In genomic region chr16:86679490-86679889, GRCh38 we compare ENCODE assay signal across 31 cellular contexts.
A peak's percentile ranks its signal among the peaks of the same experiment; 100 is the strongest.
DNase-seq lines count a peak whose midpoint lies in the region; ATAC-seq, FAIRE-seq and TF ChIP-seq lines count a peak whose summit lies in the region.
"Had no signal": no experiment of that assay in that cellular context is flagged by ENCODE, and none has a peak within 500 bp of the region (broad histone marks: within the 10 kb centered on the region; RNA-seq: fewer than 3 reads in every experiment).

No MANE protein-coding gene starts in this region.

- peaks cover 16% of the 10 kb centered on the region for H3K9me3 Mint-ChIP-seq in nephron progenitor cell
- H3K9me3 Mint-ChIP-seq: activated naive CD4-positive, alpha-beta T cell treated with anti-CD3 and anti-CD28 coated beads, Interleukin-2, amount 50 U/mL, for 24 hours; activated T-helper 17 cell treated with anti-CD3 and anti-CD28 coated beads, Interleukin-2, amount 50 U/mL, for 72 hours; dendritic cell treated with granulocyte-macrophage colony-stimulating factor and Interleukin-4, amounts not matched to agents 40 ng/mL and 50 ng/mL, for 4 days had no signal

- H4K5ac ChIP-seq in IMR-90 (ENCODE audit: low read depth, low read length), result no peak overlapping the region

- TF ChIP-seq POLR2A in IMR-90 (IDR thresholded peaks at IDR 0.05; ENCODE audit: low read depth, low read length), result no peak

- no peak for ATAC-seq in IMR-90 (ENCODE audit: low read depth)
- ATAC-seq in GM21528 (IDR thresholded peaks at IDR 0.05; ENCODE audit: low FRiP score, unreplicated experiment), result no peak
- ATAC-seq: activated T-helper 17 cell treated with anti-CD3 and anti-CD28 coated beads, Interleukin-2, amount 50 U/mL, for 72 hours; right lobe of liver had no signal

- WGBS in IMR-90 (ENCODE audit: extremely low coverage in 2 of 2, insufficient read length in 1 of 2), 2 experiments, result no CpG with 5 or more reads among the region's 2 CpGs

- H2BK5ac ChIP-seq in IMR-90 (ENCODE audit: low read depth, low read length, poor library complexity, severe bottlenecking), result peak overlapping the region; percentile 42

- dilution Hi-C loops in IMR-90 (cut with HindIII; ENCODE audit: low sequenced_read_pairs, unreplicated experiment), result no loop called here

- H3K4me3 ChIP-seq in IMR-90 (ENCODE audit: insufficient read depth, low read depth, low read length) (no peak overlapping the region), bronchial epithelial cell (ENCODE audit: low read depth, low read length) (no peak overlapping the region), skeletal muscle satellite cell (ENCODE audit: low read length) (no peak overlapping the region)
- H3K4me3 ChIP-seq: BLaER1 treated with 17β-estradiol and CSF1 and Interleukin-3, amounts not matched to agents 10 nM and 100 nM; esophagus muscularis mucosa; hepatocyte; PC-9; right lobe of liver had no signal

- H3K36me3 Mint-ChIP-seq in nephron progenitor cell (ENCODE audit: low read depth), result peaks cover 8% of the 10 kb centered on the region
- H3K36me3 Mint-ChIP-seq: activated naive CD4-positive, alpha-beta T cell treated with anti-CD3 and anti-CD28 coated beads, Interleukin-2, amount 50 U/mL, for 24 hours had no signal

- H3K27ac ChIP-seq in IMR-90 (ENCODE audit: insufficient read depth, low read length), result no peak overlapping the region; the same call in 1 of the 2 replicates
- H3K27ac ChIP-seq: BLaER1 treated with 17β-estradiol and CSF1 and Interleukin-3, amounts not matched to agents 10 nM and 100 nM; esophagus muscularis mucosa; hepatocyte; HL-60; parathyroid adenoma; PC-9; right lobe of liver; VCaP had no signal

- no peak overlapping the region for H3K18ac ChIP-seq in IMR-90 (ENCODE audit: low read depth, low read length)

- TF ChIP-seq RAD21 in IMR-90 (IDR thresholded peaks at IDR 0.05; ENCODE audit: low read length), result no peak

- no peaks in the 10 kb centered on the region; the same call in none of the 2 replicates for H3K9me1 ChIP-seq in IMR-90 (ENCODE audit: insufficient read depth, low read length)

- H3K9ac ChIP-seq in IMR-90 (ENCODE audit: low read depth, low read length) (no peak overlapping the region), skeletal muscle satellite cell (ENCODE audit: low read depth, low read length) (peak overlapping the region; percentile 85)
- H3K9ac ChIP-seq: parathyroid adenoma had no signal

- peak overlapping the region; percentile 78 for H3K14ac ChIP-seq in IMR-90 (replicated peaks; ENCODE audit: low read depth, low read length)

- peak overlapping the region; percentile 75; the same call in 2 of the 3 replicates for H2BK15ac ChIP-seq in IMR-90 (ENCODE audit: low read depth, low read length)

- H3K27me3 ChIP-seq in IMR-90 (ENCODE audit: control insufficient read depth, insufficient read depth, low read length) (no peaks in the 10 kb centered on the region; the same call in 1 of the 2 replicates), bronchial epithelial cell (ENCODE audit: control insufficient read depth, insufficient read depth, low read length) (peaks cover 1% of the 10 kb centered on the region), skeletal muscle satellite cell (ENCODE audit: control insufficient read depth, insufficient read depth, low read length) (no peaks in the 10 kb centered on the region)
- H3K27me3 ChIP-seq: BLaER1 treated with 17β-estradiol and CSF1 and Interleukin-3, amounts not matched to agents 10 nM and 100 nM; right lobe of liver had no signal

- H3K4me1 Mint-ChIP-seq in nephron progenitor cell, result peaks cover 35% of the 10 kb centered on the region
- H3K4me1 Mint-ChIP-seq: activated naive CD4-positive, alpha-beta T cell treated with anti-CD3 and anti-CD28 coated beads, Interleukin-2, amount 50 U/mL, for 24 hours; activated T-helper 17 cell treated with anti-CD3 and anti-CD28 coated beads, Interleukin-2, amount 50 U/mL, for 72 hours; endodermal cell had no signal

- H3K56ac ChIP-seq in IMR-90 (ENCODE audit: extremely low read depth, insufficient read depth, low read length), result no peak overlapping the region

- peak overlapping the region; percentile 90; the same call in 1 of the 2 replicates for H2BK20ac ChIP-seq in IMR-90 (ENCODE audit: low read depth, low read length)

- H3K4me3 Mint-ChIP-seq in nephron progenitor cell, result no peak overlapping the region
- H3K4me3 Mint-ChIP-seq: activated naive CD4-positive, alpha-beta T cell treated with anti-CD3 and anti-CD28 coated beads, Interleukin-2, amount 50 U/mL, for 24 hours; activated T-helper 17 cell treated with anti-CD3 and anti-CD28 coated beads, Interleukin-2, amount 50 U/mL, for 72 hours; dendritic cell treated with granulocyte-macrophage colony-stimulating factor and Interleukin-4, amounts not matched to agents 40 ng/mL and 50 ng/mL, for 4 days; endodermal cell had no signal

- peak overlapping the region; percentile 47 to 51; a peak in 2 of 4 replicates for H4K8ac ChIP-seq in IMR-90 (ENCODE audit: low read depth in 2 of 2, low read length in 2 of 2)

- FAIRE-seq in bronchial epithelial cell (lab: Jason Lieb, UNC), result peak; percentile 70
- FAIRE-seq: frontal cortex, GM12891 had no signal

- in situ Hi-C loops in IMR-90 (cut with MboI; ENCODE audit: low sequenced_read_pairs), result no loop called here

- no peak for TF ChIP-seq CTCF in IMR-90 (conservative IDR thresholded peaks at IDR 0.05; ENCODE audit: low read depth, low read length)
- no peak for TF ChIP-seq CTCF in bronchial epithelial cell (IDR thresholded peaks at IDR 0.05; ENCODE audit: insufficient read depth, low read length, severe bottlenecking)
- no peak for TF ChIP-seq CTCF in nephron progenitor cell (IDR thresholded peaks at IDR 0.05)

- peaks cover 8% of the 10 kb centered on the region for H3K4me1 ChIP-seq in IMR-90 (ENCODE audit: control insufficient read depth, insufficient read depth, low read length)
- H3K4me1 ChIP-seq in skeletal muscle satellite cell (ENCODE audit: control insufficient read depth, insufficient read depth, low read length), result peaks cover 46% of the 10 kb centered on the region
- H3K4me1 ChIP-seq: parathyroid adenoma, right lobe of liver had no signal

- peaks cover 25% of the 10 kb centered on the region for H3K27me3 Mint-ChIP-seq in nephron progenitor cell (ENCODE audit: low read depth, poor library complexity)

- no peaks in the 10 kb centered on the region for H3K9me3 ChIP-seq in IMR-90 (ENCODE audit: control insufficient read depth, insufficient read depth, low read length)
- no peaks in the 10 kb centered on the region for H3K9me3 ChIP-seq in skeletal muscle satellite cell (replicated peaks; ENCODE audit: low read length)
- H3K9me3 ChIP-seq: esophagus muscularis mucosa, right lobe of liver had no signal

- POLR2A ChIA-PET in IMR-90 (lab: Charles Lee; ENCODE audit: unreplicated experiment), result interaction anchor here (0.6 kb wide), 1 partner anchor 109 kb away, joined by 3 read pairs; no protein-coding TSS in a partner anchor

- peak overlapping the region; percentile 83 for H3K4ac ChIP-seq in IMR-90 (ENCODE audit: low read depth, low read length)

- peak overlapping the region; percentile 93 for H2AK5ac ChIP-seq in IMR-90 (ENCODE audit: low read depth, low read length)

- no peak overlapping the region for H3K27ac Mint-ChIP-seq in nephron progenitor cell
- H3K27ac Mint-ChIP-seq: activated naive CD4-positive, alpha-beta T cell treated with anti-CD3 and anti-CD28 coated beads, Interleukin-2, amount 50 U/mL, for 24 hours; activated T-helper 17 cell treated with anti-CD3 and anti-CD28 coated beads, Interleukin-2, amount 50 U/mL, for 72 hours; dendritic cell treated with granulocyte-macrophage colony-stimulating factor and Interleukin-4, amounts not matched to agents 40 ng/mL and 50 ng/mL, for 4 days; endodermal cell had no signal

- no peaks in the 10 kb centered on the region for H3K36me3 ChIP-seq in IMR-90 (ENCODE audit: control insufficient read depth, insufficient read depth, low read length)
- no peaks in the 10 kb centered on the region for H3K36me3 ChIP-seq in bronchial epithelial cell (ENCODE audit: control insufficient read depth, insufficient read depth, low read length)
- no peaks in the 10 kb centered on the region for H3K36me3 ChIP-seq in skeletal muscle satellite cell (ENCODE audit: insufficient read depth, low read length)
- H3K36me3 ChIP-seq: BLaER1 treated with 17β-estradiol and CSF1 and Interleukin-3, amounts not matched to agents 10 nM and 100 nM; esophagus muscularis mucosa; right lobe of liver had no signal

- no peak overlapping the region for H3K4me2 ChIP-seq in IMR-90 (ENCODE audit: low read depth, low read length)
- H3K4me2 ChIP-seq in skeletal muscle satellite cell (ENCODE audit: low read length), result peak overlapping the region; percentile 18
- H3K4me2 ChIP-seq: hepatocyte, PC-9 had no signal

- CTCF ChIA-PET in IMR-90 (lab: Yijun Ruan, JAX), result no interaction called here

- no peak overlapping the region for H2AK9ac ChIP-seq in IMR-90 (replicated peaks; ENCODE audit: low read depth, low read length, poor library complexity)

- intact Hi-C loops in IMR-90 (cut with micrococcal nuclease), result no loop called here

- no TSS peak for BruUV-seq in IMR-90 (replicated peaks; lab: Mats Ljungman, UMichigan)

- H2AFZ ChIP-seq in IMR-90 (replicated peaks; ENCODE audit: low read length, poor library complexity), result no peak overlapping the region
- H2AFZ ChIP-seq: hepatocyte, parathyroid adenoma, PC-9 had no signal

- DNase-seq in EH (ENCODE audit: low read depth) (peak; percentile 21), IMR-90 (no peak), bronchial epithelial cell (ENCODE audit: low read depth) (no peak), nephron progenitor cell (no peak), NCI-H1417 (lab: John Stamatoyannopoulos, UW) (no peak)
- DNase-seq: activated CD4-positive, alpha-beta T cell treated with anti-CD3 and anti-CD28 coated beads for 48 hours; amygdala; caudate nucleus; DMS153; endodermal cell; H7; NCI-H1436; NCI-H69; PC-9; right lobe of liver; SHP77; stimulated activated CD4-positive, alpha-beta T cell treated with anti-CD3 and anti-CD28 coated beads, Interleukin-4, amount 100 ng/mL, for 24 hours; trophoblast cell had no signal

- H4K91ac ChIP-seq in IMR-90 (ENCODE audit: insufficient read depth, low read depth, low read length), result peak overlapping the region; percentile 40; the same call in 1 of the 2 replicates

- no peaks in the 10 kb centered on the region; a peak in 1 of 4 replicates for H3K79me1 ChIP-seq in IMR-90 (ENCODE audit: low read depth in 1 of 2, low read length in 2 of 2)

- H4K20me1 ChIP-seq in IMR-90 (ENCODE audit: insufficient read depth, low read length), result no peaks in the 10 kb centered on the region
- H4K20me1 ChIP-seq: BLaER1 treated with 17β-estradiol and CSF1 and Interleukin-3, amounts not matched to agents 10 nM and 100 nM had no signal

- peak overlapping the region; percentile 26; the same call in 1 of the 2 replicates for H3K23ac ChIP-seq in IMR-90 (ENCODE audit: low read depth, low read length)

- H2BK120ac ChIP-seq in IMR-90 (ENCODE audit: low read depth, low read length), result peak overlapping the region; percentile 80

TF ChIP-seq in IMR-90, 13 proteins besides CTCF, POLR2A, EP300 and RAD21 (continues in another document):
- no peak for TF ChIP-seq MXI1 (IDR thresholded peaks at IDR 0.05; ENCODE audit: borderline replicate concordance, low read depth, low read length)
- no peak for TF ChIP-seq BHLHE40 (IDR thresholded peaks at IDR 0.05; ENCODE audit: low read depth, low read length)
- no peak for TF ChIP-seq MAFK (IDR thresholded peaks at IDR 0.05; ENCODE audit: low read depth, low read length)
- TF ChIP-seq FOS (IDR thresholded peaks at IDR 0.05; ENCODE audit: low read depth, low read length), result no peak
- TF ChIP-seq SMC3 (IDR thresholded peaks at IDR 0.05; ENCODE audit: low read depth, low read length), result no peak
